1 cellular context compared by ENCODE assay signal in genomic region chr10:31936933-31937332, GRCh38.
TF ChIP-seq lines count a peak whose summit lies in the region.

No MANE protein-coding gene starts in this region.

TF ChIP-seq in HepG2, 621 proteins besides CTCF, POLR2A, EP300 and RAD21 (continued from another document):
- TF ChIP-seq ZNF280D (CRISPR knock-in tag; IDR thresholded peaks at IDR 0.05) (no peak), ARID3A (IDR thresholded peaks at IDR 0.05; ENCODE audit: low read depth, low read length) (peak; percentile 72; the same call in 1 of the 2 replicates), ZNF883 (CRISPR knock-in tag; IDR thresholded peaks at IDR 0.05; ENCODE audit: not compliant biosample characterization) (no peak)
